Comparison of ENCODE assay signal across 12 cellular contexts in genomic region chr4:26028133-26028792, GRCh38.
A peak's percentile ranks its signal among the peaks of the same experiment; 100 is the strongest.
DNase-seq lines count a peak whose midpoint lies in the region; ATAC-seq and TF ChIP-seq lines count a peak whose summit lies in the region.
"Had no signal": no experiment of that assay in that cellular context is flagged by ENCODE, and none has a peak within 500 bp of the region (broad histone marks: within the 10 kb centered on the region; RNA-seq: fewer than 3 reads in every experiment).

No MANE protein-coding gene starts in this region.

- H3K36me3 Mint-ChIP-seq in dendritic cell treated with granulocyte-macrophage colony-stimulating factor and Interleukin-4, amounts not matched to agents 40 ng/mL and 50 ng/mL, for 4 days (ENCODE audit: low read depth) = no peaks in the 10 kb centered on the region
- H3K36me3 Mint-ChIP-seq in type B pancreatic cell = no peaks in the 10 kb centered on the region
- H3K36me3 Mint-ChIP-seq: T-cell had no signal

- no peaks in the 10 kb centered on the region; the same call in 1 of the 2 replicates for H3K9me3 ChIP-seq in HUES6 (ENCODE audit: control insufficient read depth, insufficient read depth, low read depth, low read length)
- H3K9me3 ChIP-seq in mucosa of stomach (ENCODE audit: control insufficient read depth, low read length) = no peaks in the 10 kb centered on the region
- H3K9me3 ChIP-seq: thoracic aorta had no signal

- H3K27ac ChIP-seq in HUES6 (ENCODE audit: low read depth, low read length) = 0 out of 2 replicates have a peak overlapping the region, but pooled peaks have one; percentile 24
- H3K27ac ChIP-seq: parathyroid adenoma, thoracic aorta had no signal

- H3K27me3 ChIP-seq in HUES6 (ENCODE audit: control insufficient read depth, insufficient read depth, low read length) = peaks cover 3% of the 10 kb centered on the region; the same call in 1 of the 2 replicates
- peaks cover 9% of the 10 kb centered on the region for H3K27me3 ChIP-seq in mucosa of stomach (ENCODE audit: control insufficient read depth, insufficient read depth, low read length)

- H3K36me3 ChIP-seq in HUES6 (ENCODE audit: control insufficient read depth, insufficient read depth, low read length) (no peaks in the 10 kb centered on the region), mucosa of stomach (ENCODE audit: control insufficient read depth, insufficient read depth, low read length) (no peaks in the 10 kb centered on the region)
- H3K36me3 ChIP-seq: thoracic aorta had no signal

- no peak for TF ChIP-seq CTCF in type B pancreatic cell (conservative IDR thresholded peaks at IDR 0.05)

- H3K27me3 Mint-ChIP-seq in dendritic cell treated with granulocyte-macrophage colony-stimulating factor and Interleukin-4, amounts not matched to agents 40 ng/mL and 50 ng/mL, for 4 days = peaks cover 8% of the 10 kb centered on the region
- peaks cover 26% of the 10 kb centered on the region for H3K27me3 Mint-ChIP-seq in type B pancreatic cell

- H3K4me3 Mint-ChIP-seq in dendritic cell treated with granulocyte-macrophage colony-stimulating factor and Interleukin-4, amounts not matched to agents 40 ng/mL and 50 ng/mL, for 4 days = no peak overlapping the region
- no peak overlapping the region for H3K4me3 Mint-ChIP-seq in type B pancreatic cell
- H3K4me3 Mint-ChIP-seq: T-cell had no signal

- peak overlapping the region; percentile 67 for H3K27ac Mint-ChIP-seq in dendritic cell treated with granulocyte-macrophage colony-stimulating factor and Interleukin-4, amounts not matched to agents 40 ng/mL and 50 ng/mL, for 4 days
- no peak overlapping the region for H3K27ac Mint-ChIP-seq in type B pancreatic cell
- H3K27ac Mint-ChIP-seq: T-cell had no signal

- peaks cover 71% of the 10 kb centered on the region for H3K4me1 Mint-ChIP-seq in dendritic cell treated with granulocyte-macrophage colony-stimulating factor and Interleukin-4, amounts not matched to agents 40 ng/mL and 50 ng/mL, for 4 days (ENCODE audit: low read depth)
- H3K4me1 Mint-ChIP-seq in type B pancreatic cell (ENCODE audit: unreplicated experiment) = peaks cover 29% of the 10 kb centered on the region

- peaks cover 27% of the 10 kb centered on the region for H3K4me1 ChIP-seq in HUES6 (ENCODE audit: control insufficient read depth, insufficient read depth, low read length)
- H3K4me1 ChIP-seq in mucosa of stomach (ENCODE audit: control insufficient read depth, insufficient read depth, low read length) = peaks cover 40% of the 10 kb centered on the region
- H3K4me1 ChIP-seq: parathyroid adenoma had no signal

- ATAC-seq in HG03196 (IDR thresholded peaks at IDR 0.05; ENCODE audit: unreplicated experiment) = no peak

- no peaks in the 10 kb centered on the region for H3K9me3 Mint-ChIP-seq in dendritic cell treated with granulocyte-macrophage colony-stimulating factor and Interleukin-4, amounts not matched to agents 40 ng/mL and 50 ng/mL, for 4 days
- no peaks in the 10 kb centered on the region for H3K9me3 Mint-ChIP-seq in type B pancreatic cell
- H3K9me3 Mint-ChIP-seq: T-cell had no signal

- intact Hi-C loops in dendritic cell treated with granulocyte-macrophage colony-stimulating factor and Interleukin-4, amounts not matched to agents 40 ng/mL and 50 ng/mL, for 4 days (cut with micrococcal nuclease) = loop anchor here (2.0 to 5.0 kb wide), 3 partner anchors 39 to 379 kb away; no protein-coding TSS in a partner anchor

- H3K4me3 ChIP-seq in HUES6 (ENCODE audit: low read depth, low read length) (peak overlapping the region; percentile 52), mucosa of stomach (ENCODE audit: low read length) (no peak overlapping the region)

- peak overlapping the region; percentile 78 for H3K9ac ChIP-seq in HUES6 (ENCODE audit: low read length)
- peak overlapping the region; percentile 60 for H3K9ac ChIP-seq in mucosa of stomach (ENCODE audit: low read length)
- H3K9ac ChIP-seq: parathyroid adenoma had no signal

- DNase-seq in ELF-1 (ENCODE audit: low read depth, low spot score) (peak; percentile 21), HUDEP-2 (lab: John Stamatoyannopoulos, UW; ENCODE audit: unreplicated experiment in 76 of 76) (no peak), type B pancreatic cell (ENCODE audit: extremely low spot score, unreplicated experiment) (no peak)
- DNase-seq: NCI-H345; NK-92 treated with Interleukin-12 subunit alpha and Interleukin-12 subunit beta, amount 100 ng/mL, for 24 hours had no signal
